ENCODE assay signal across 35 cellular contexts in the genomic region with DNA sequence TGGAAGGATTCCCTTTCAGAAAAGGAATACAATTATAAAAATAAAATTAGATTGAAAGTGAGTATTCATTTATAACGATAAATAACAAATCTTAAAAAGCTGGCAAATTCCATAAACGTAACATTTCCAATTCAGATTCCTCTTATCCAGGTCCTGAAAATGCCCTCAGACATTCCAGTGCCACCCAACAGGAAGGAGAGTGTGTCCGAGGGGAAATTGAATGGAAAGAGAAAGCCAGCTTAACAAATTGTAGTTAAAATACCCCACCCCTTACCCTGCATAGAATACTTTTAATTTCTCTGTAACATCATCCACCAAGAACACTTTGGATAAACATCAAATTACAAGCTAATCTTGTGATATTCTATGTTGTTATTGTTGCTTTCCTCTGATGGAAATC.
"Had no signal": no experiment of that assay in that cellular context is flagged by ENCODE, and none has a peak within 500 bp of the region (broad histone marks: within the 10 kb centered on the region; RNA-seq: fewer than 3 reads in every experiment).

No MANE protein-coding gene starts in this region.

- H3K4me3 ChIP-seq: MG63 had no signal

- H3K9me3 ChIP-seq: MG63 had no signal

- H3K27ac ChIP-seq: KMS-11 had no signal

- H3K27me3 ChIP-seq: MG63 had no signal

- DNase-seq: Karpas-422, Kasumi-1, KBM-7, KG1, MG63, MM.1S, MV-4-11, NCI-H1048, NCI-H1092, NCI-H1092 treated with DMSO at 0.1 percent for 48 hours, NCI-H1105, NCI-H1105 treated with DMSO at 0.1 percent for 48 hours, NCI-H1417, NCI-H1417 treated with DMSO at 0.1 percent for 48 hours, NCI-H1436, NCI-H1436 treated with DMSO at 0.1 percent for 48 hours, NCI-H146, NCI-H1694, NCI-H1694 treated with DMSO at 0.1 percent for 48 hours, NCI-H187, NCI-H187 treated with DMSO at 0.1 percent for 48 hours, NCI-H1930, NCI-H2029, NCI-H2029 treated with DMSO at 0.1 percent for 48 hours, NCI-H2081, NCI-H2081 treated with DMSO at 0.1 percent for 48 hours, NCI-H2107, NCI-H2171, NCI-H2171 treated with DMSO at 0.1 percent for 48 hours, NCI-H2227 treated with DMSO at 0.1 percent for 48 hours, NCI-H226, NCI-H345, NCI-H446, NCI-H446 treated with DMSO at 0.1 percent for 48 hours had no signal
